Comparison of ENCODE assay signal across 4 cellular contexts in the genomic region with DNA sequence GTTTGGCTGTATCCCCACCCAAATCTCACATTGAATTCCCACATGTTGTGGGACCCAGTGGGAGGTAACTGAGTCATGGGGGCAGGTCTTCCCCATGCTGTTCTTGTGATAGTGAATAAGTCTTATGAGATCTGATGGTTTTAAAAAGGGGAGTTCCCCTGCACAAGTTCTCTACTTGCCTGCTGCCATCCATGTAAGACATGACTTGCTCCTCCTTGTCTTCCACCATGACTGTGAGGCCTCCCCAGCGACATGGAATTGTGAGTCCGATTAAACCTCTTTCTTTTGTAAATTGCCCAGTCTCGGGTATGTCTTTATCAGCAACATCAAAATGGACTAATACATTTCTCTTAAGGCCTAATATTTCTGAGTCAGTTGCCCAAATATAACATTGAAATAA. TPM values are rescaled to one million over a fixed set of nuclear protein-coding genes. Genes with fewer than 3 reads are reported as not detected.
"Had no signal": no experiment of that assay in that cellular context is flagged by ENCODE, and none has a peak within 500 bp of the region (broad histone marks: within the 10 kb centered on the region; RNA-seq: fewer than 3 reads in every experiment).

No MANE protein-coding gene starts in this region.

RNA-seq across cellular contexts. Expression of a gene that starts 28.1 kb away (rescaled TPM):
- total RNA-seq: LHCN-M2, M059J, MCF 10A, NCI-H460 had no signal
